In the genomic region with DNA sequence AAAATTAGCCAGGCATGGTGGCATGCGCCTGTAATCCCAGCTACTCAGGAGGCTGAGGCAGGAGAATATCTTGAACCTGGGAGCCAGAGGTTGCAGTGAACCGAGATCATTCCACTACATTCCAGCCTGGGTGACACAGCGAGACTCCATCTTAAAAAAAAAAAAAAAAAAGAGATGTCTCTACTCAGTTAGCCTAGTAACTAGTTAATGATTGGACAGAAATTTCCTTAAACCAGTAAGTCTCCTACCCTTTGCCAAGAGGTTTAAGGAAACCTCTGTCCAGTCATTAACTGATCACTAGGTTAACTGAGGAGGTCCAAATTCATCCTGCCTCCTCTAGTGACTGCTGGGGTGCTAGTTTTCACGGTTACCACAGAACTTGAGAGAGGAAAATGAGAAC, we compare ENCODE assay signal across 24 cellular contexts.
"Had no signal": no experiment of that assay in that cellular context is flagged by ENCODE, and none has a peak within 500 bp of the region (broad histone marks: within the 10 kb centered on the region; RNA-seq: fewer than 3 reads in every experiment).

No MANE protein-coding gene starts in this region.

- H3K4me3 ChIP-seq: colonic mucosa, gastroesophageal sphincter, heart left ventricle, hepatocyte, left ventricle myocardium inferior, lower lobe of right lung, mucosa of descending colon had no signal

- H3K9me3 ChIP-seq: colonic mucosa, lower lobe of right lung, mucosa of descending colon had no signal

- FAIRE-seq: endometrium, keratinocyte had no signal

- H3K36me3 ChIP-seq: colonic mucosa, gastroesophageal sphincter, heart left ventricle, left ventricle myocardium inferior, lower lobe of right lung had no signal

- DNase-seq: colonic mucosa; cortex of kidney; effector CD8-positive, alpha-beta T cell; effector memory CD8-positive, alpha-beta T cell; endodermal cell; erythroblast; foreskin keratinocyte; glutamatergic neuron; heart left ventricle; hypothalamus; left colon; left ventricle myocardium inferior; lower lobe of right lung; mesenchymal stem cell; mucosa of descending colon; naive B cell; naive thymus-derived CD8-positive, alpha-beta T cell had no signal

- H3K4me1 ChIP-seq: colonic mucosa, gastroesophageal sphincter, lower lobe of right lung had no signal

- H3K27me3 ChIP-seq: colonic mucosa, foreskin keratinocyte, gastroesophageal sphincter, heart left ventricle, hepatocyte had no signal

- H3K27ac ChIP-seq: colonic mucosa, epithelial cell of prostate, foreskin keratinocyte, gastroesophageal sphincter, heart left ventricle, hepatocyte, left ventricle myocardium inferior, lower lobe of right lung had no signal

- ATAC-seq: effector memory CD8-positive, alpha-beta T cell; esophagus mucosa; foreskin keratinocyte; gastroesophageal sphincter; heart left ventricle; left colon; left lobe of liver; lower lobe of right lung; mucosa of descending colon; naive thymus-derived CD8-positive, alpha-beta T cell had no signal
